ENCODE assay signal across 30 cellular contexts in the genomic region with DNA sequence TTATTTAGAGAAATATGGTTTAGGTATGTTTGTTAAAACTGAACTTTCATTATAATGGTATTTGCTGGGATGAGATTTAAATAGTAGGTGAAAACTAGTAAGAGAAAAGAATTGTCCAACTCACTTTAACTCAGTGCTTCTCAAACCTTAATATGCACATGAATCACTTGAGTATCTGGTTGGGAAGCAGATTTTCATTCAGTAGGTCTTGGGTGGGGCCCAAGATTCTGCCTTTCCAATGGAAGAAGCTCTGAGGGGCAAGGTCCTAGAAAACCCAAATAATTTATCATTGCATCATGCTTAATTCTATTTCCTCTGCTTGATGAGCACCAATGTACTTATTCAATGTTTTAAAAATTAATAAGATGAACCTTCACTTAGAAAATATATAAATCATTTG.
"Had no signal": no experiment of that assay in that cellular context is flagged by ENCODE, and none has a peak within 500 bp of the region (broad histone marks: within the 10 kb centered on the region; RNA-seq: fewer than 3 reads in every experiment).

No MANE protein-coding gene starts in this region.

- H3K36me3 ChIP-seq: adrenal gland had no signal

- H3K4me1 ChIP-seq: adrenal gland, body of pancreas had no signal

- H3K27ac Mint-ChIP-seq: activated B cell treated with CpG ODN at 0.5 μM for 24 hours; activated CD8-positive, alpha-beta T cell treated with anti-CD3 and anti-CD28 coated beads for 36 hours; activated naive CD4-positive, alpha-beta T cell treated with anti-CD3 and anti-CD28 coated beads, Interleukin-2, amount 50 U/mL, for 24 hours; activated naive CD8-positive, alpha-beta T cell treated with anti-CD3 and anti-CD28 coated beads for 36 hours; activated naive CD8-positive, alpha-beta T cell treated with anti-CD3 and anti-CD28 coated beads, Interleukin-2, amount 50 U/mL, for 24 hours; activated T-helper 17 cell treated with anti-CD3 and anti-CD28 coated beads, Interleukin-2, amount 50 U/mL, for 72 hours; dendritic cell treated with granulocyte-macrophage colony-stimulating factor and Interleukin-4, amounts not matched to agents 40 ng/mL and 50 ng/mL, for 4 days had no signal

- DNase-seq: activated B cell treated with CpG ODN at 0.5 μM for 24 hours; activated CD4-positive, alpha-beta T cell treated with anti-CD3 and anti-CD28 coated beads for 48 hours; activated CD4-positive, alpha-beta T cell treated with anti-CD3 and anti-CD28 coated beads, Interleukin-2, amount 50 U/mL, for 1 hour; activated CD4-positive, alpha-beta T cell treated with anti-CD3 and anti-CD28 coated beads, Interleukin-2, amount 50 U/mL, for 48 hours; activated CD8-positive, alpha-beta memory T cell treated with anti-CD3 and anti-CD28 coated beads for 24 hours; activated CD8-positive, alpha-beta T cell treated with anti-CD3 and anti-CD28 coated beads for 36 hours; activated effector memory CD4-positive, alpha-beta T cell treated with Interleukin-2 at 50 U/mL for 16 hours; activated gamma-delta T cell treated with Interleukin-2 at 50 U/mL for 16 hours; activated naive CD4-positive, alpha-beta T cell treated with Interleukin-2 at 50 U/mL for 16 hours; activated naive CD8-positive, alpha-beta T cell treated with anti-CD3 and anti-CD28 coated beads for 36 hours; activated naive CD8-positive, alpha-beta T cell treated with anti-CD3 and anti-CD28 coated beads, Interleukin-2, amount 50 U/mL, for 24 hours; activated T-cell treated with anti-CD3 and anti-CD28 coated beads, Interleukin-2, amount 50 U/mL, for 4 hours; adrenal gland; amygdala; aorta; body of pancreas; caudate nucleus; dorsolateral prefrontal cortex; effector memory CD4-positive, alpha-beta T cell; endodermal cell; foreskin fibroblast; head of caudate nucleus; T-helper 2 cell had no signal

- H3K9me3 ChIP-seq: body of pancreas had no signal

- ATAC-seq: activated CD4-positive, CD25-positive, alpha-beta regulatory T cell treated with anti-CD3 and anti-CD28 coated beads, Interleukin-2, amount 50 U/mL, for 24 hours; activated CD8-positive, alpha-beta T cell treated with anti-CD3 and anti-CD28 coated beads for 36 hours; activated naive CD8-positive, alpha-beta T cell treated with anti-CD3 and anti-CD28 coated beads, Interleukin-2, amount 50 U/mL, for 24 hours; activated T-cell treated with anti-CD3 and anti-CD28 coated beads, Interleukin-2, amount 50 U/mL, for 4 hours; activated T-helper 17 cell treated with anti-CD3 and anti-CD28 coated beads, Interleukin-2, amount 50 U/mL, for 72 hours; body of pancreas; esophagus mucosa had no signal

- H3K4me3 ChIP-seq: adrenal gland, body of pancreas, dorsolateral prefrontal cortex had no signal

- H3K4me3 Mint-ChIP-seq: activated B cell treated with CpG ODN at 0.5 μM for 24 hours; activated CD8-positive, alpha-beta T cell treated with anti-CD3 and anti-CD28 coated beads for 36 hours; activated naive CD4-positive, alpha-beta T cell treated with anti-CD3 and anti-CD28 coated beads, Interleukin-2, amount 50 U/mL, for 24 hours; activated naive CD8-positive, alpha-beta T cell treated with anti-CD3 and anti-CD28 coated beads for 36 hours; activated naive CD8-positive, alpha-beta T cell treated with anti-CD3 and anti-CD28 coated beads, Interleukin-2, amount 50 U/mL, for 24 hours; activated T-cell treated with anti-CD3 and anti-CD28 coated beads, Interleukin-2, amount 50 U/mL, for 4 hours; activated T-helper 17 cell treated with anti-CD3 and anti-CD28 coated beads, Interleukin-2, amount 50 U/mL, for 72 hours; dendritic cell treated with granulocyte-macrophage colony-stimulating factor and Interleukin-4, amounts not matched to agents 40 ng/mL and 50 ng/mL, for 4 days; endodermal cell had no signal

- H3K27me3 Mint-ChIP-seq: activated B cell treated with CpG ODN at 0.5 μM for 24 hours; activated CD8-positive, alpha-beta T cell treated with anti-CD3 and anti-CD28 coated beads for 36 hours; activated naive CD4-positive, alpha-beta T cell treated with anti-CD3 and anti-CD28 coated beads, Interleukin-2, amount 50 U/mL, for 24 hours; activated naive CD8-positive, alpha-beta T cell treated with anti-CD3 and anti-CD28 coated beads for 36 hours; activated naive CD8-positive, alpha-beta T cell treated with anti-CD3 and anti-CD28 coated beads, Interleukin-2, amount 50 U/mL, for 24 hours; activated T-helper 17 cell treated with anti-CD3 and anti-CD28 coated beads, Interleukin-2, amount 50 U/mL, for 72 hours; dendritic cell treated with granulocyte-macrophage colony-stimulating factor and Interleukin-4, amounts not matched to agents 40 ng/mL and 50 ng/mL, for 4 days had no signal

- H3K36me3 Mint-ChIP-seq: activated naive CD4-positive, alpha-beta T cell treated with anti-CD3 and anti-CD28 coated beads, Interleukin-2, amount 50 U/mL, for 24 hours had no signal

- H3K27me3 ChIP-seq: adrenal gland, body of pancreas, dorsolateral prefrontal cortex had no signal

- H3K9me3 Mint-ChIP-seq: activated naive CD4-positive, alpha-beta T cell treated with anti-CD3 and anti-CD28 coated beads, Interleukin-2, amount 50 U/mL, for 24 hours; activated naive CD8-positive, alpha-beta T cell treated with anti-CD3 and anti-CD28 coated beads, Interleukin-2, amount 50 U/mL, for 24 hours; activated T-cell treated with anti-CD3 and anti-CD28 coated beads, Interleukin-2, amount 50 U/mL, for 4 hours; dendritic cell treated with granulocyte-macrophage colony-stimulating factor and Interleukin-4, amounts not matched to agents 40 ng/mL and 50 ng/mL, for 4 days had no signal

- FAIRE-seq: colon had no signal

- H3K27ac ChIP-seq: adrenal gland, body of pancreas, dorsolateral prefrontal cortex, VCaP had no signal

- H3K4me1 Mint-ChIP-seq: activated B cell treated with CpG ODN at 0.5 μM for 24 hours; activated naive CD4-positive, alpha-beta T cell treated with anti-CD3 and anti-CD28 coated beads, Interleukin-2, amount 50 U/mL, for 24 hours; activated naive CD8-positive, alpha-beta T cell treated with anti-CD3 and anti-CD28 coated beads for 36 hours; activated naive CD8-positive, alpha-beta T cell treated with anti-CD3 and anti-CD28 coated beads, Interleukin-2, amount 50 U/mL, for 24 hours; activated T-helper 17 cell treated with anti-CD3 and anti-CD28 coated beads, Interleukin-2, amount 50 U/mL, for 72 hours had no signal
